Comparison of ENCODE assay signal across 25 cellular contexts in genomic region chr17:73520369-73520761, GRCh38.
A peak's percentile ranks its signal among the peaks of the same experiment; 100 is the strongest.
DNase-seq lines count a peak whose midpoint lies in the region; ATAC-seq, FAIRE-seq and TF ChIP-seq lines count a peak whose summit lies in the region.
"Had no signal": no experiment of that assay in that cellular context is flagged by ENCODE, and none has a peak within 500 bp of the region (broad histone marks: within the 10 kb centered on the region; RNA-seq: fewer than 3 reads in every experiment).

No MANE protein-coding gene starts in this region.

- H3K79me2 ChIP-seq in DND-41 (ENCODE audit: insufficient read depth, low read length) (no peaks in the 10 kb centered on the region), H1 (ENCODE audit: control insufficient read depth in 1 of 2, insufficient read depth in 2 of 2, low read length in 2 of 2) (no peaks in the 10 kb centered on the region), neural cell (replicated peaks; ENCODE audit: insufficient read depth, low read length) (no peaks in the 10 kb centered on the region), osteoblast (ENCODE audit: insufficient read depth, low read length) (no peaks in the 10 kb centered on the region)

- DNase-seq in DND-41 (no peak), H1 (ENCODE audit: low read depth in 1 of 2, low spot score in 2 of 2) (no peak), osteoblast (ENCODE audit: insufficient read length, low spot score, missing footprints) (peak; percentile 51), tibial artery (no peak)
- DNase-seq: 8988T; ACHN; AML-193; BE2C; CD4-positive, alpha-beta T cell; CD8-positive, alpha-beta memory T cell; DMS 273 treated with DMSO at 0.1 percent for 48 hours; HFFc6 had no signal

- H2BK120ac ChIP-seq in H1 (replicated peaks; ENCODE audit: low read depth, low read length), result no peak overlapping the region

- H2BK15ac ChIP-seq in H1 (ENCODE audit: low read length), result no peak overlapping the region

- H3K9ac ChIP-seq in DND-41 (ENCODE audit: low read depth, low read length) (no peak overlapping the region), H1 (replicated peaks in 1 of 4; ENCODE audit: extremely low read depth in 1 of 4, low read depth in 3 of 4, low read length in 3 of 4) (no peak overlapping the region), neural cell (ENCODE audit: low read length) (no peak overlapping the region)
- H3K9ac ChIP-seq: BLaER1 treated with 17β-estradiol and CSF1 and Interleukin-3, amounts not matched to agents 10 nM and 100 nM had no signal

- H3K4me1 ChIP-seq in DND-41 (ENCODE audit: insufficient read depth, low read length) (peaks cover 5% of the 10 kb centered on the region; the same call in 1 of the 2 replicates), H1 (replicated peaks in 1 of 4; ENCODE audit: control insufficient read depth in 3 of 4, insufficient read depth in 4 of 4, low read length in 3 of 4) (peaks cover 0 to 2% (median 0%) of the 10 kb centered on the region in 4 experiments; a peak in 3 of 7 replicates), osteoblast (ENCODE audit: insufficient read depth, low read length) (no peaks in the 10 kb centered on the region), tibial artery (no peaks in the 10 kb centered on the region)
- H3K4me1 ChIP-seq: A549, BE2C, HAP-1 had no signal

- TF ChIP-seq EP300 in H1 (IDR thresholded peaks at IDR 0.05; ENCODE audit: borderline replicate concordance in 1 of 2, low read depth in 2 of 2, low read length in 2 of 2), result no peak
- TF ChIP-seq EP300 in neural cell (conservative IDR thresholded peaks at IDR 0.05; ENCODE audit: poor library complexity, severe bottlenecking), result no peak

- no peak overlapping the region for H3K18ac ChIP-seq in H1 (ENCODE audit: extremely low read depth, low read length)

- no peak for FAIRE-seq in H1 (lab: Jason Lieb, UNC)
- FAIRE-seq: A549, D721Med, G401.6, GM12892, GM19239, H54 had no signal

- H4K91ac ChIP-seq in H1 (replicated peaks; ENCODE audit: insufficient read length, low read length), result no peak overlapping the region

- H3K27me3 ChIP-seq in DND-41 (ENCODE audit: insufficient read depth, low read length, poor library complexity) (no peaks in the 10 kb centered on the region), H1 (replicated peaks in 1 of 4; ENCODE audit: control insufficient read depth in 3 of 4, extremely low read depth in 1 of 4, insufficient read depth in 3 of 4, low read length in 3 of 4) (no peaks in the 10 kb centered on the region; a peak in 3 of 7 replicates), neural cell (ENCODE audit: insufficient read depth, low read depth, low read length) (no peaks in the 10 kb centered on the region), osteoblast (ENCODE audit: insufficient read depth, low read length) (no peaks in the 10 kb centered on the region), tibial artery (no peaks in the 10 kb centered on the region)
- H3K27me3 ChIP-seq: BE2C; BLaER1 treated with 17β-estradiol and CSF1 and Interleukin-3, amounts not matched to agents 10 nM and 100 nM had no signal

- no peak overlapping the region for H3K23ac ChIP-seq in H1 (ENCODE audit: insufficient read length)

- no peaks in the 10 kb centered on the region for H3K36me3 ChIP-seq in DND-41 (ENCODE audit: insufficient read depth, low read length)
- H3K36me3 ChIP-seq in H1 (ENCODE audit: control insufficient read depth in 2 of 4, insufficient read depth in 4 of 4, low read length in 3 of 4), result no peaks in the 10 kb centered on the region
- H3K36me3 ChIP-seq in neural cell (ENCODE audit: insufficient read depth, low read length), result no peaks in the 10 kb centered on the region
- no peaks in the 10 kb centered on the region for H3K36me3 ChIP-seq in osteoblast (ENCODE audit: insufficient read depth, low read length)
- no peaks in the 10 kb centered on the region for H3K36me3 ChIP-seq in tibial artery
- H3K36me3 ChIP-seq: BE2C; BLaER1 treated with 17β-estradiol and CSF1 and Interleukin-3, amounts not matched to agents 10 nM and 100 nM; HAP-1 had no signal

- intact Hi-C loops in tibial artery (cut with DNase I; ENCODE audit: low total_unique reads), result no loop called here

- H4K5ac ChIP-seq in H1 (ENCODE audit: insufficient read length, low read depth, low read length), result no peak overlapping the region

- H2BK5ac ChIP-seq in H1 (ENCODE audit: low read depth, low read length), result no peak overlapping the region

- H2AFZ ChIP-seq in DND-41 (ENCODE audit: low read depth, low read length) (no peak overlapping the region), H1 (ENCODE audit: low read length) (no peak overlapping the region), neural cell (ENCODE audit: low read depth, low read length) (no peak overlapping the region), osteoblast (ENCODE audit: low read length) (no peak overlapping the region)
- H2AFZ ChIP-seq: GM23338 had no signal

- H3K27ac ChIP-seq in DND-41 (ENCODE audit: low read length) (0 out of 2 replicates have a peak overlapping the region, but pooled peaks have one; percentile 14), H1 (ENCODE audit: low read depth, low read length) (no peak overlapping the region), neural cell (ENCODE audit: low read length) (peak overlapping the region; percentile 15), osteoblast (ENCODE audit: low read depth, low read length) (no peak overlapping the region), tibial artery (no peak overlapping the region)
- H3K27ac ChIP-seq: A549; BLaER1 treated with 17β-estradiol and CSF1 and Interleukin-3, amounts not matched to agents 10 nM and 100 nM had no signal

- no peaks in the 10 kb centered on the region for H3F3A ChIP-seq in neural cell (ENCODE audit: insufficient read depth, low read length, poor library complexity, severe bottlenecking)

- WGBS in H1 (ENCODE audit: extremely low coverage in 1 of 2, insufficient coverage in 1 of 2, insufficient read length in 1 of 2, insufficient replicate concordance in 2 of 2, low coverage in 1 of 2, low lambda C conversion rate in 2 of 2, missing lambda C conversion rate in 1 of 2), 2 experiments, result 79% methylated on average over 4 of the region's 7 CpGs; no CpG with 5 or more reads in 1 of the 2 experiments

- no peak overlapping the region for H2BK20ac ChIP-seq in H1 (ENCODE audit: low read length)

- ATAC-seq in DND-41 (ENCODE audit: insufficient read depth, low read depth) (no peak), GM18870 (IDR thresholded peaks at IDR 0.05; ENCODE audit: unreplicated experiment) (no peak), GM19452 (IDR thresholded peaks at IDR 0.05; ENCODE audit: unreplicated experiment) (no peak), HG03095 (IDR thresholded peaks at IDR 0.05; ENCODE audit: unreplicated experiment) (no peak)
- ATAC-seq: A549, GM23338 had no signal

- H3K14ac ChIP-seq in H1 (ENCODE audit: insufficient read length), result no peak overlapping the region

- H4K20me1 ChIP-seq in DND-41 (ENCODE audit: insufficient read depth, low read length), result no peaks in the 10 kb centered on the region
- H4K20me1 ChIP-seq in H1 (replicated peaks in 1 of 2; ENCODE audit: control insufficient read depth in 1 of 2, insufficient read depth in 2 of 2, low read length in 2 of 2), result no peaks in the 10 kb centered on the region
- H4K20me1 ChIP-seq in neural cell (ENCODE audit: insufficient read depth), result no peaks in the 10 kb centered on the region
- no peaks in the 10 kb centered on the region for H4K20me1 ChIP-seq in osteoblast (ENCODE audit: insufficient read depth, low read length)

- H3K79me1 ChIP-seq in H1 (ENCODE audit: low read depth, low read length), result no peaks in the 10 kb centered on the region

- no peak for TF ChIP-seq POLR2A in H1 (IDR thresholded peaks at IDR 0.05; ENCODE audit: control extremely low read depth in 1 of 2, low read depth in 2 of 2, low read length in 2 of 2)

- H3K56ac ChIP-seq in H1 (replicated peaks; ENCODE audit: insufficient read length, low read depth, low read length), result no peak overlapping the region

- no peak overlapping the region for H2AK5ac ChIP-seq in H1 (ENCODE audit: low read depth, low read length)

- no peak overlapping the region for H3K4ac ChIP-seq in H1 (replicated peaks; ENCODE audit: insufficient read length, low read depth, low read length)

- TF ChIP-seq CTCF in DND-41 (IDR thresholded peaks at IDR 0.05; ENCODE audit: borderline replicate concordance, extremely low read depth, low read length, poor library complexity, severe bottlenecking), result no peak
- no peak for TF ChIP-seq CTCF in H1 (IDR thresholded peaks at IDR 0.05; ENCODE audit: control extremely low read depth in 1 of 3, insufficient read depth in 1 of 3, low read depth in 1 of 3, low read length in 3 of 3)
- no peak for TF ChIP-seq CTCF in neural cell (IDR thresholded peaks at IDR 0.05; ENCODE audit: poor library complexity, severe bottlenecking)
- no peak for TF ChIP-seq CTCF in osteoblast (IDR thresholded peaks at IDR 0.05; ENCODE audit: extremely low read depth, low read depth, low read length)
- TF ChIP-seq CTCF in tibial artery (IDR thresholded peaks at IDR 0.05), result no peak

- TF ChIP-seq RAD21 in H1 (IDR thresholded peaks at IDR 0.05 in 1 of 2, conservative IDR thresholded peaks at IDR 0.05 in 1 of 2; ENCODE audit: low read depth in 2 of 2, low read length in 2 of 2), result no peak
- TF ChIP-seq RAD21 in neural cell (conservative IDR thresholded peaks at IDR 0.05), result no peak

- H3K23me2 ChIP-seq in H1 (ENCODE audit: low read depth, low read length), result no peaks in the 10 kb centered on the region

- H2BK12ac ChIP-seq in H1 (ENCODE audit: low read depth, low read length), result 0 out of 2 replicates have a peak overlapping the region, but pooled peaks have one; percentile 17

- POLR2A ChIA-PET in H1 (lab: Charles Lee; ENCODE audit: partially characterized antibody), result interaction anchor here (1.5 kb wide), 1 partner anchor 25 kb away, joined by 4 read pairs; no protein-coding TSS in a partner anchor

- H3K9me3 ChIP-seq in DND-41 (ENCODE audit: insufficient read depth, low read length, severe bottlenecking), result no peaks in the 10 kb centered on the region
- H3K9me3 ChIP-seq in H1 (ENCODE audit: insufficient read depth in 2 of 2, low read depth in 1 of 2, low read length in 1 of 2), result no peaks in the 10 kb centered on the region
- no peaks in the 10 kb centered on the region for H3K9me3 ChIP-seq in neural cell (ENCODE audit: low read length)
- H3K9me3 ChIP-seq in osteoblast (ENCODE audit: low read depth, low read length), result no peaks in the 10 kb centered on the region
- no peaks in the 10 kb centered on the region for H3K9me3 ChIP-seq in tibial artery
- H3K9me3 ChIP-seq: A549; BE2C; BLaER1 treated with 17β-estradiol and CSF1 and Interleukin-3, amounts not matched to agents 10 nM and 100 nM; HAP-1 had no signal

- no peak overlapping the region for H3K4me3 ChIP-seq in DND-41 (ENCODE audit: low read depth in 1 of 2, low read length in 2 of 2)
- no peak overlapping the region for H3K4me3 ChIP-seq in H1 (ENCODE audit: extremely low read depth in 1 of 4, insufficient read depth in 2 of 4, low read depth in 3 of 4, low read length in 4 of 4)
- H3K4me3 ChIP-seq in neural cell (ENCODE audit: low read length), result no peak overlapping the region
- no peak overlapping the region for H3K4me3 ChIP-seq in osteoblast (ENCODE audit: insufficient read depth, low read length)
- no peak overlapping the region for H3K4me3 ChIP-seq in tibial artery
- H3K4me3 ChIP-seq: A549; BLaER1 treated with 17β-estradiol and CSF1 and Interleukin-3, amounts not matched to agents 10 nM and 100 nM; GM23338; HAP-1 had no signal

- no peaks in the 10 kb centered on the region for H3K9me2 ChIP-seq in neural cell (ENCODE audit: insufficient read depth, low read length)

- H4K8ac ChIP-seq in H1 (ENCODE audit: extremely low read depth, insufficient read depth, low read length), result no peak overlapping the region

- H3K4me2 ChIP-seq in DND-41 (ENCODE audit: insufficient read depth, low read length) (no peak overlapping the region), H1 (ENCODE audit: insufficient read depth in 1 of 2, low read depth in 2 of 2, low read length in 2 of 2) (no peak overlapping the region), neural cell (ENCODE audit: low read length) (no peak overlapping the region), osteoblast (ENCODE audit: insufficient read depth, low read length) (no peak overlapping the region)
- H3K4me2 ChIP-seq: A549, GM23338 had no signal

- CTCF ChIA-PET in H1 (lab: Charles Lee; ENCODE audit: partially characterized antibody), result interaction anchor here (1.3 kb wide), 1 partner anchor 9 kb away, joined by 3 read pairs; no protein-coding TSS in a partner anchor

Comparison
In these comparisons a context has a peak if more than half of its experiments do, and no peak if none do; other contexts are left out.
1. H3K27ac ChIP-seq: peak in DND-41 (single experiment) and neural cell (single experiment); none in H1 (single experiment), osteoblast (single experiment) and tibial artery (0 of 2).